ENCODE assay signal across 12 cellular contexts in the genomic region with DNA sequence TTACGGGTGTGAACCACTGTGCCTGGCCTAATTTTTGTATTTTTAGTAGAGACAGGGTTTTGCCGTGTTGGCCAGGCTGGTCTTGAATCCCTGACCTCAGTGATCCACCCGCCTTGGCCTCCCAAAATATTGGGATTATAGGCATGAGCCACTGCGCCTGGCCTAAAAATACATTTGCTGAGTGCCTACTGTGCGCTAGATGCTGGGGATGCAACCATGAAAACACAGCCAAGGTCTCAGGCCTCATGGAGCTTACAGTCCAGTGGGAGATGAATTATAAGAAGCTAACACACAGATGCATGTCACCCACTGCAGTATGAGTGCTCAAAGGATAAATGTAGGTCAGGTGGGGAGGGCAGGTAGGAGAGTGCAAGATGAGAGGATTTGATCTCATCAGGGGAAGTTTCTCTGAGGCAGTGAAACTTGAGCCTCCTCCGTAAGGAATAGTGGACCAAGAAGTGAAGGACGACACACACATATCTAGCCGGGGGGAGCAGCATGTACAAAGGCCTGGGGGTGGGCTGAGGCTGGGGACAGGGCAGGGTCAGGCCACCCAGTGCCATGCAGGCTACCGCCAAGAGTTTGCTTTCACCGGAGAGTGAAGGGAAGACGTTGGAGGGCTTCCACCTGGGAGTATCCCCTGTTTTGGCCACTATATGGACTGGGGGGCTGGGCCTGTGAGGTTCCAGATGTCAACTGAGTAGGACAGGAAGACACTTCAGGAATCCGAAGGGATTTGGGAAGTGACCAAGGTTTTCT. TPM values are rescaled to one million over a fixed set of nuclear protein-coding genes. Genes with fewer than 3 reads are reported as not detected.
DNase-seq lines count a peak whose midpoint lies in the region; ATAC-seq, FAIRE-seq and TF ChIP-seq lines count a peak whose summit lies in the region.
"Had no signal": no experiment of that assay in that cellular context is flagged by ENCODE, and none has a peak within 500 bp of the region (broad histone marks: within the 10 kb centered on the region; RNA-seq: fewer than 3 reads in every experiment).

No MANE protein-coding gene starts in this region.

- peaks cover 12% of the 10 kb centered on the region for H3K79me2 ChIP-seq in ACC112 (ENCODE audit: control insufficient read depth, insufficient read depth, low read length, unreplicated experiment)
- no peaks in the 10 kb centered on the region for H3K79me2 ChIP-seq in OCI-LY1 (ENCODE audit: insufficient read depth, low read length)

- H3K9ac ChIP-seq in OCI-LY1 (ENCODE audit: low read length) = no peak overlapping the region; the same call in 1 of the 2 replicates

- TF ChIP-seq CTCF in OCI-LY1 (IDR thresholded peaks at IDR 0.05; ENCODE audit: low read length) = no peak
- TF ChIP-seq CTCF in pancreas (IDR thresholded peaks at IDR 0.05) = no peak
- no peak for TF ChIP-seq CTCF in ovary (IDR thresholded peaks at IDR 0.05)

- no peak for TF ChIP-seq POLR2A in ovary (IDR thresholded peaks at IDR 0.05)

- no peak for TF ChIP-seq EP300 in ovary (IDR thresholded peaks at IDR 0.05)

- ATAC-seq in pancreas (no peak), HG03378 (IDR thresholded peaks at IDR 0.05; ENCODE audit: unreplicated experiment) (no peak)
- ATAC-seq: HCT116 had no signal

- H3K27ac ChIP-seq in ACC112 (ENCODE audit: low read depth, low read length) (peak overlapping the region; percentile 99), OCI-LY1 (ENCODE audit: low read depth, low read length, poor library complexity, severe bottlenecking) (peak overlapping the region; percentile 98), cingulate gyrus (ENCODE audit: low read depth, low read length) (peak overlapping the region; percentile 99), pancreas (peak overlapping the region in 3 of 4 donors; percentile 46 to 92 (median 87)), ovary (no peak overlapping the region)

- H3K27me3 ChIP-seq in ACC112 (ENCODE audit: insufficient read depth, low read length) (no peaks in the 10 kb centered on the region), OCI-LY1 (ENCODE audit: insufficient read depth, low read length) (no peaks in the 10 kb centered on the region), pancreas (no peaks in the 10 kb centered on the region), ovary (no peaks in the 10 kb centered on the region)

- H3K4me1 ChIP-seq in ACC112 (ENCODE audit: control insufficient read depth, insufficient read depth, low read length, unreplicated experiment) (peaks cover 65% of the 10 kb centered on the region), OCI-LY1 (ENCODE audit: insufficient read depth, low read length, severe bottlenecking) (peaks cover 77% of the 10 kb centered on the region), pancreas (peaks cover 13 to 47% (median 24%) of the 10 kb centered on the region in 3 donors), ovary (ENCODE audit: insufficient read depth) (peaks cover 9% of the 10 kb centered on the region)

- peaks cover 4% of the 10 kb centered on the region; the same call in 1 of the 2 replicates for H3K36me3 ChIP-seq in ACC112 (ENCODE audit: insufficient read depth, low read length)
- peaks cover 23% of the 10 kb centered on the region; the same call in 1 of the 2 replicates for H3K36me3 ChIP-seq in OCI-LY1 (ENCODE audit: insufficient read depth, low read length)
- no peaks in the 10 kb centered on the region for H3K36me3 ChIP-seq in pancreas
- no peaks in the 10 kb centered on the region for H3K36me3 ChIP-seq in ovary

- H3F3A ChIP-seq in OCI-LY1 (ENCODE audit: insufficient read depth, low read length) = 0 out of 2 replicates have a peak, but pooled peaks cover 2% of the 10 kb centered on the region

- H4K20me1 ChIP-seq in OCI-LY1 (ENCODE audit: insufficient read depth, low read length) = no peaks in the 10 kb centered on the region

- no peak for FAIRE-seq in pancreas (lab: Jason Lieb, UNC)

- H2AFZ ChIP-seq in ACC112 (ENCODE audit: low read length, unreplicated experiment) = no peak overlapping the region
- H2AFZ ChIP-seq in OCI-LY1 (ENCODE audit: low read length) = no peak overlapping the region

- peak overlapping the region; percentile 22; the same call in 1 of the 2 replicates for H3K4me2 ChIP-seq in OCI-LY1 (ENCODE audit: low read length)

- H3K9me2 ChIP-seq in OCI-LY1 (ENCODE audit: low read depth, low read length) = no peaks in the 10 kb centered on the region

- intact Hi-C loops in pancreas (cut with DNase I) = no loop called here
- intact Hi-C loops in ovary (cut with DNase I) = no loop called here

- H3K9me3 ChIP-seq in OCI-LY1 (ENCODE audit: low read length) (no peaks in the 10 kb centered on the region), pancreas (no peaks in the 10 kb centered on the region), ovary (no peaks in the 10 kb centered on the region)

- DNase-seq in pancreas (no peak), middle frontal gyrus (ENCODE audit: extremely low spot score, low spot score) (no peak), ovary (no peak), GDM1 (lab: John Stamatoyannopoulos, UW) (no peak)
- DNase-seq: DMS53, erythroblast, mesendoderm had no signal

- WGBS in pancreas, 2 donors = 85 to 91% methylated on average over 12 of the region's 12 CpGs
- 83 to 89% (median 86%) methylated on average over 12 of the region's 12 CpGs for WGBS in ovary, 3 donors

- H3K4me3 ChIP-seq in ACC112 (ENCODE audit: low read depth, low read length) (peak overlapping the region; percentile 3; the same call in 1 of the 2 replicates), OCI-LY1 (ENCODE audit: low read depth, low read length, poor library complexity, severe bottlenecking) (no peak overlapping the region), pancreas (no peak overlapping the region), ovary (no peak overlapping the region)

RNA-seq across cellular contexts. Expression of a gene that starts 24.3 kb away (rescaled TPM):
- total RNA-seq in pancreas (1 to 10 TPM in 3 of 6 donors, under 1 TPM in 3; 0.74 to 5.4 (median 1.1) TPM), ovary (1 to 10 TPM; 1.4 to 1.8 (median 1.5) TPM)
- polyA plus RNA-seq in pancreas (1 to 10 TPM; 1.2 to 1.3 TPM), ovary (1 to 10 TPM; 1.1 to 2.3 TPM)

RNA-seq across cellular contexts. Expression of a gene that starts 47.4 kb away (rescaled TPM):
- total RNA-seq in pancreas = 10 to 100 TPM; 11.7 to 26.1 (median 14.3) TPM
- polyA plus RNA-seq in pancreas = 10 to 100 TPM; 21.9 to 22.4 TPM
- total RNA-seq in ovary = 10 to 100 TPM; 22.5 to 36.0 (median 32.9) TPM
- polyA plus RNA-seq in ovary = 10 to 100 TPM; 24.2 to 55.2 TPM

RNA-seq across cellular contexts. Expression of a gene that starts 59.3 kb away (rescaled TPM):
- 10 to 100 TPM; 12.8 to 23.1 (median 16.0) TPM for total RNA-seq in pancreas
- 10 to 100 TPM in 1 of 2 donors, 1 to 10 TPM in 1; 9.2 to 14.9 TPM for polyA plus RNA-seq in pancreas
- 10 to 100 TPM; 17.3 to 46.4 (median 41.2) TPM for total RNA-seq in ovary
- polyA plus RNA-seq in ovary = 10 to 100 TPM; 25.3 to 29.4 TPM

Comparison
In these comparisons a context has a peak if more than half of its experiments do, and no peak if none do; other contexts are left out.
1. H3K27ac ChIP-seq: peak in ACC112 (single experiment), OCI-LY1 (single experiment), cingulate gyrus (single experiment) and pancreas (3 of 4); none in ovary (0 of 2).